1 cellular context compared by ENCODE assay signal in genomic region chr1:43994794-43995790, GRCh38.
A peak's percentile ranks its signal among the peaks of the same experiment; 100 is the strongest.
TF ChIP-seq lines count a peak whose summit lies in the region.

No MANE protein-coding gene starts in this region.

TF ChIP-seq in HepG2, 621 proteins besides CTCF, POLR2A, EP300 and RAD21 (continued from another document and continues in another):
- TF ChIP-seq, protein P1, sequence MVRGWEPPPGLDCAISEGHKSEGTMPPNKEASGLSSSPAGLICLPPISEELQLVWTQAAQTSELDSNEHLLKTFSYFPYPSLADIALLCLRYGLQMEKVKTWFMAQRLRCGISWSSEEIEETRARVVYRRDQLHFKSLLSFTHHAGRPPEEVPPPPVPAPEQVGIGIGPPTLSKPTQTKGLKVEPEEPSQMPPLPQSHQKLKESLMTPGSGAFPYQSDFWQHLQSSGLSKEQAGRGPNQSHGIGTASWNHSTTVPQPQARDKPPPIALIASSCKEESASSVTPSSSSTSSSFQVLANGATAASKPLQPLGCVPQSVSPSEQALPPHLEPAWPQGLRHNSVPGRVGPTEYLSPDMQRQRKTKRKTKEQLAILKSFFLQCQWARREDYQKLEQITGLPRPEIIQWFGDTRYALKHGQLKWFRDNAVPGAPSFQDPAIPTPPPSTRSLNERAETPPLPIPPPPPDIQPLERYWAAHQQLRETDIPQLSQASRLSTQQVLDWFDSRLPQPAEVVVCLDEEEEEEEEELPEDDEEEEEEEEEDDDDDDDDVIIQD (CRISPR knock-in tag; IDR thresholded peaks at IDR 0.05; ENCODE audit: low read depth) = no peak
- TF ChIP-seq ZNF605 (CRISPR knock-in tag; IDR thresholded peaks at IDR 0.05) (0 out of 2 replicates have a peak, but pooled peaks have one; percentile 37), GATA4 (IDR thresholded peaks at IDR 0.05; ENCODE audit: borderline replicate concordance, low read depth) (no peak), CBX5 (CRISPR knock-in tag; IDR thresholded peaks at IDR 0.05; ENCODE audit: borderline replicate concordance) (0 out of 2 replicates have a peak, but pooled peaks have one; percentile 53), ZBTB4 (CRISPR knock-in tag; IDR thresholded peaks at IDR 0.05; ENCODE audit: borderline replicate concordance) (no peak), ZNF17 (CRISPR knock-in tag; IDR thresholded peaks at IDR 0.05) (no peak), GFI1 (CRISPR knock-in tag; IDR thresholded peaks at IDR 0.05; ENCODE audit: borderline replicate concordance) (no peak), SIN3A (IDR thresholded peaks at IDR 0.05; ENCODE audit: borderline replicate concordance, low read depth, low read length) (no peak), ZNF644 (CRISPR knock-in tag; IDR thresholded peaks at IDR 0.05; ENCODE audit: low read depth) (no peak), MAFF (IDR thresholded peaks at IDR 0.05; ENCODE audit: low read depth, low read length) (no peak), ATAD3A (CRISPR knock-in tag; IDR thresholded peaks at IDR 0.05) (no peak), NPAS2 (CRISPR knock-in tag; IDR thresholded peaks at IDR 0.05; ENCODE audit: borderline replicate concordance) (no peak), KLF12 (CRISPR knock-in tag; IDR thresholded peaks at IDR 0.05; ENCODE audit: borderline replicate concordance) (0 out of 2 replicates have a peak, but pooled peaks have one; percentile 42), ATRX (CRISPR knock-in tag; IDR thresholded peaks at IDR 0.05; ENCODE audit: borderline replicate concordance) (no peak), GTF2F1 (IDR thresholded peaks at IDR 0.05; ENCODE audit: low read length) (no peak), MXD4 (CRISPR knock-in tag; IDR thresholded peaks at IDR 0.05) (no peak), KLF16 (CRISPR knock-in tag; IDR thresholded peaks at IDR 0.05) (0 out of 4 replicates have a peak, but pooled peaks of 1 of the 2 experiments have one; percentile 46), DMAP1 (CRISPR knock-in tag; IDR thresholded peaks at IDR 0.05) (no peak), ZBTB43 (CRISPR knock-in tag; conservative IDR thresholded peaks at IDR 0.05) (no peak), MTA3 (CRISPR knock-in tag; IDR thresholded peaks at IDR 0.05) (no peak), JUND (CRISPR knock-in tag; IDR thresholded peaks at IDR 0.05) (no peak), ZNF232 (CRISPR knock-in tag; IDR thresholded peaks at IDR 0.05; ENCODE audit: borderline replicate concordance) (no peak), NR0B2 (CRISPR knock-in tag; IDR thresholded peaks at IDR 0.05) (no peak), RXRB (CRISPR knock-in tag; IDR thresholded peaks at IDR 0.05; ENCODE audit: borderline replicate concordance) (peak; percentile 23; the same call in 1 of the 2 replicates), ZSCAN31 (CRISPR knock-in tag; IDR thresholded peaks at IDR 0.05; ENCODE audit: low read depth) (no peak), GATAD2A (CRISPR knock-in tag; IDR thresholded peaks at IDR 0.05) (peak; percentile 37; the same call in 1 of the 2 replicates), ZBTB1 (CRISPR knock-in tag; IDR thresholded peaks at IDR 0.05; ENCODE audit: borderline replicate concordance) (no peak), RNF2 (conservative IDR thresholded peaks at IDR 0.05; ENCODE audit: low read depth) (no peak), PITX1 (CRISPR knock-in tag; IDR thresholded peaks at IDR 0.05) (no peak), ZNF331 (CRISPR knock-in tag; IDR thresholded peaks at IDR 0.05) (no peak), STAG1 (CRISPR knock-in tag; IDR thresholded peaks at IDR 0.05) (peak; percentile 73), BORCS8-MEF2B (CRISPR knock-in tag; IDR thresholded peaks at IDR 0.05) (no peak), SALL1 (CRISPR knock-in tag; IDR thresholded peaks at IDR 0.05) (no peak), HMGA1 (CRISPR knock-in tag; conservative IDR thresholded peaks at IDR 0.05) (no peak), SMAD1 (CRISPR knock-in tag; IDR thresholded peaks at IDR 0.05; ENCODE audit: borderline replicate concordance, low read depth) (no peak), ZNF101 (CRISPR knock-in tag; IDR thresholded peaks at IDR 0.05; ENCODE audit: borderline replicate concordance, low read depth) (no peak)
- TF ChIP-seq, protein P2, sequence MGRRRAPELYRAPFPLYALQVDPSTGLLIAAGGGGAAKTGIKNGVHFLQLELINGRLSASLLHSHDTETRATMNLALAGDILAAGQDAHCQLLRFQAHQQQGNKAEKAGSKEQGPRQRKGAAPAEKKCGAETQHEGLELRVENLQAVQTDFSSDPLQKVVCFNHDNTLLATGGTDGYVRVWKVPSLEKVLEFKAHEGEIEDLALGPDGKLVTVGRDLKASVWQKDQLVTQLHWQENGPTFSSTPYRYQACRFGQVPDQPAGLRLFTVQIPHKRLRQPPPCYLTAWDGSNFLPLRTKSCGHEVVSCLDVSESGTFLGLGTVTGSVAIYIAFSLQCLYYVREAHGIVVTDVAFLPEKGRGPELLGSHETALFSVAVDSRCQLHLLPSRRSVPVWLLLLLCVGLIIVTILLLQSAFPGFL (CRISPR knock-in tag; IDR thresholded peaks at IDR 0.05) = no peak
- TF ChIP-seq, protein P3, sequence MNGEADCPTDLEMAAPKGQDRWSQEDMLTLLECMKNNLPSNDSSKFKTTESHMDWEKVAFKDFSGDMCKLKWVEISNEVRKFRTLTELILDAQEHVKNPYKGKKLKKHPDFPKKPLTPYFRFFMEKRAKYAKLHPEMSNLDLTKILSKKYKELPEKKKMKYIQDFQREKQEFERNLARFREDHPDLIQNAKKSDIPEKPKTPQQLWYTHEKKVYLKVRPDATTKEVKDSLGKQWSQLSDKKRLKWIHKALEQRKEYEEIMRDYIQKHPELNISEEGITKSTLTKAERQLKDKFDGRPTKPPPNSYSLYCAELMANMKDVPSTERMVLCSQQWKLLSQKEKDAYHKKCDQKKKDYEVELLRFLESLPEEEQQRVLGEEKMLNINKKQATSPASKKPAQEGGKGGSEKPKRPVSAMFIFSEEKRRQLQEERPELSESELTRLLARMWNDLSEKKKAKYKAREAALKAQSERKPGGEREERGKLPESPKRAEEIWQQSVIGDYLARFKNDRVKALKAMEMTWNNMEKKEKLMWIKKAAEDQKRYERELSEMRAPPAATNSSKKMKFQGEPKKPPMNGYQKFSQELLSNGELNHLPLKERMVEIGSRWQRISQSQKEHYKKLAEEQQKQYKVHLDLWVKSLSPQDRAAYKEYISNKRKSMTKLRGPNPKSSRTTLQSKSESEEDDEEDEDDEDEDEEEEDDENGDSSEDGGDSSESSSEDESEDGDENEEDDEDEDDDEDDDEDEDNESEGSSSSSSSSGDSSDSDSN (CRISPR knock-in tag; IDR thresholded peaks at IDR 0.05) = no peak
- TF ChIP-seq, protein P4, sequence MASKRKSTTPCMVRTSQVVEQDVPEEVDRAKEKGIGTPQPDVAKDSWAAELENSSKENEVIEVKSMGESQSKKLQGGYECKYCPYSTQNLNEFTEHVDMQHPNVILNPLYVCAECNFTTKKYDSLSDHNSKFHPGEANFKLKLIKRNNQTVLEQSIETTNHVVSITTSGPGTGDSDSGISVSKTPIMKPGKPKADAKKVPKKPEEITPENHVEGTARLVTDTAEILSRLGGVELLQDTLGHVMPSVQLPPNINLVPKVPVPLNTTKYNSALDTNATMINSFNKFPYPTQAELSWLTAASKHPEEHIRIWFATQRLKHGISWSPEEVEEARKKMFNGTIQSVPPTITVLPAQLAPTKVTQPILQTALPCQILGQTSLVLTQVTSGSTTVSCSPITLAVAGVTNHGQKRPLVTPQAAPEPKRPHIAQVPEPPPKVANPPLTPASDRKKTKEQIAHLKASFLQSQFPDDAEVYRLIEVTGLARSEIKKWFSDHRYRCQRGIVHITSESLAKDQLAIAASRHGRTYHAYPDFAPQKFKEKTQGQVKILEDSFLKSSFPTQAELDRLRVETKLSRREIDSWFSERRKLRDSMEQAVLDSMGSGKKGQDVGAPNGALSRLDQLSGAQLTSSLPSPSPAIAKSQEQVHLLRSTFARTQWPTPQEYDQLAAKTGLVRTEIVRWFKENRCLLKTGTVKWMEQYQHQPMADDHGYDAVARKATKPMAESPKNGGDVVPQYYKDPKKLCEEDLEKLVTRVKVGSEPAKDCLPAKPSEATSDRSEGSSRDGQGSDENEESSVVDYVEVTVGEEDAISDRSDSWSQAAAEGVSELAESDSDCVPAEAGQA (IDR thresholded peaks at IDR 0.05; ENCODE audit: low read depth) = no peak
- TF ChIP-seq, protein P4 (CRISPR knock-in tag; IDR thresholded peaks at IDR 0.05; ENCODE audit: borderline replicate concordance) = no peak
- TF ChIP-seq, protein P5, sequence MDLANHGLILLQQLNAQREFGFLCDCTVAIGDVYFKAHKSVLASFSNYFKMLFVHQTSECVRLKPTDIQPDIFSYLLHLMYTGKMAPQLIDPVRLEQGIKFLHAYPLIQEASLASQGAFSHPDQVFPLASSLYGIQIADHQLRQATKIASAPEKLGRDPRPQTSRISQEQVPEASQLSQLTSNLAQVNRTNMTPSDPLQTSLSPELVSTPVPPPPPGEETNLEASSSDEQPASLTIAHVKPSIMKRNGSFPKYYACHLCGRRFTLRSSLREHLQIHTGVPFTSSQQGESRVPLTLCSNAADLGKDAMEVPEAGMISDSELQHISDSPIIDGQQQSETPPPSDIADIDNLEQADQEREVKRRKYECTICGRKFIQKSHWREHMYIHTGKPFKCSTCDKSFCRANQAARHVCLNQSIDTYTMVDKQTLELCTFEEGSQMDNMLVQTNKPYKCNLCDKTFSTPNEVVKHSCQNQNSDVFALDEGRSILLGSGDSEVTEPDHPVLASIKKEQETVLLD (CRISPR knock-in tag; IDR thresholded peaks at IDR 0.05; ENCODE audit: low read depth) = no peak
- TF ChIP-seq, protein P6, sequence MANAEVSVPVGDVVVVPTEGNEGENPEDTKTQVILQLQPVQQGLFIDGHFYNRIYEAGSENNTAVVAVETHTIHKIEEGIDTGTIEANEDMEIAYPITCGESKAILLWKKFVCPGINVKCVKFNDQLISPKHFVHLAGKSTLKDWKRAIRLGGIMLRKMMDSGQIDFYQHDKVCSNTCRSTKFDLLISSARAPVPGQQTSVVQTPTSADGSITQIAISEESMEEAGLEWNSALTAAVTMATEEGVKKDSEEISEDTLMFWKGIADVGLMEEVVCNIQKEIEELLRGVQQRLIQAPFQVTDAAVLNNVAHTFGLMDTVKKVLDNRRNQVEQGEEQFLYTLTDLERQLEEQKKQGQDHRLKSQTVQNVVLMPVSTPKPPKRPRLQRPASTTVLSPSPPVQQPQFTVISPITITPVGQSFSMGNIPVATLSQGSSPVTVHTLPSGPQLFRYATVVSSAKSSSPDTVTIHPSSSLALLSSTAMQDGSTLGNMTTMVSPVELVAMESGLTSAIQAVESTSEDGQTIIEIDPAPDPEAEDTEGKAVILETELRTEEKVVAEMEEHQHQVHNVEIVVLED (CRISPR knock-in tag; IDR thresholded peaks at IDR 0.05; ENCODE audit: borderline replicate concordance) = no peak
- TF ChIP-seq, protein P7, sequence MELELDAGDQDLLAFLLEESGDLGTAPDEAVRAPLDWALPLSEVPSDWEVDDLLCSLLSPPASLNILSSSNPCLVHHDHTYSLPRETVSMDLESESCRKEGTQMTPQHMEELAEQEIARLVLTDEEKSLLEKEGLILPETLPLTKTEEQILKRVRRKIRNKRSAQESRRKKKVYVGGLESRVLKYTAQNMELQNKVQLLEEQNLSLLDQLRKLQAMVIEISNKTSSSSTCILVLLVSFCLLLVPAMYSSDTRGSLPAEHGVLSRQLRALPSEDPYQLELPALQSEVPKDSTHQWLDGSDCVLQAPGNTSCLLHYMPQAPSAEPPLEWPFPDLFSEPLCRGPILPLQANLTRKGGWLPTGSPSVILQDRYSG (CRISPR knock-in tag; IDR thresholded peaks at IDR 0.05) = no peak
